In the genomic region with DNA sequence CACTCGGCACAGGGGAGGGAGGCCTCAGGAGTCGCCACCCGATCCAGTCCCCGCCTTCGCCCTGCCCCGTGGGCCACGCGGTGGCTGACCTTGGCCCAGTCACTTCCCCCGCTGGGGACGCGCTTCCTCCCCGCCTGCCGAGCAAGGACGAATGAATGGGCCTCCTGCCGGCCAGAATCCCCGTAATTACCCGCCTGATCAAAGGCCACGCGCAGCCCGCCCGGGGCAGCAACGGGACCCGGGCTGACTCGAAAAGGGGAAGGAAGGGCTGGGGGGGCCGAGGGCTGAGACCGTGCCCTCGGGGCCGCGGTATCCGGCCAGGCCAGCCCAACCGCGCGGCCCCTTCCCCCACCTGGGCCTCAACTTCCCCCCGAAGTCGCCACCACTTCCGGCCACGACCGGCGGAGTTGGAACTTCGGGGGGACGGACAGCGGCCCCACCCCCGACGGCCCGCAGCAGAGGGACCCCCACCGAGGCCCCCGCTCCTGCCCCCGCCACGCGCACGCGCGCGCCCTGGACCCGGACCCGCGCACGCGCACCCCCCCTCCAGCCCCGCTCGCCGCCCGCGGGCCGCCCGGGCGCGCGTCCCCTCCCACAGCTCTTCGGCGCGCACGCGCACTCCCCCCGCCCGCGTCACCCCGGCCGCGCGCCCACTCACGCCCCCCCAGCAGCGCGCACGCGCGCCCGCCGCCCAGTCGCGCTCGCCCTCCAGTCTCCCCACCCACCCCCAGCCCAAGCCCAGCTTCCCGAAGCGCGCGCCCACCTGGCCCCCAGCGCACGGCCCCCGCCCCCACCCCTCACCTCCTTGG, we compare ENCODE assay signal across 8 cellular contexts. TPM values are rescaled to one million over a fixed set of nuclear protein-coding genes. Genes with fewer than 3 reads are reported as not detected.
DNase-seq lines count a peak whose midpoint lies in the region; ATAC-seq and TF ChIP-seq lines count a peak whose summit lies in the region.

No MANE protein-coding gene starts in this region.

- 0% methylated on average over 7 of the region's 99 CpGs; no CpG with 5 or more reads in 1 of the 2 experiments for WGBS in IMR-90 (ENCODE audit: extremely low coverage in 2 of 2, insufficient read length in 1 of 2), 2 experiments
- 0% methylated on average over 12 of the region's 99 CpGs for WGBS in SK-N-SH (ENCODE audit: low lambda C conversion rate)
- WGBS in upper lobe of left lung, 2 donors = 0 to 1% methylated on average over 1 to 20 of the region's 99 CpGs

- peaks cover 49% of the 10 kb centered on the region for H4K20me1 ChIP-seq in IMR-90 (ENCODE audit: insufficient read depth, low read length)
- H4K20me1 ChIP-seq in SK-N-SH (ENCODE audit: insufficient read depth) = peaks cover 46% of the 10 kb centered on the region

- peaks cover 0 to 29% of the 10 kb centered on the region in 2 experiments; a peak in 2 of 4 replicates for H3K79me1 ChIP-seq in IMR-90 (ENCODE audit: low read depth in 1 of 2, low read length in 2 of 2)

- peak overlapping the region; percentile 89 for H3K4me3 Mint-ChIP-seq in Caco-2 (ENCODE audit: unreplicated experiment)
- H3K4me3 Mint-ChIP-seq in activated naive CD8-positive, alpha-beta T cell = peak overlapping the region; percentile 88

- peaks cover 47% of the 10 kb centered on the region for H3K36me3 Mint-ChIP-seq in Caco-2 (ENCODE audit: insufficient read depth, unreplicated experiment)
- H3K36me3 Mint-ChIP-seq in activated naive CD8-positive, alpha-beta T cell = no peaks in the 10 kb centered on the region

- peak overlapping the region; percentile 82 to 94 for H4K8ac ChIP-seq in IMR-90 (ENCODE audit: low read depth in 2 of 2, low read length in 2 of 2)

- no peak overlapping the region for H2BK20ac ChIP-seq in IMR-90 (ENCODE audit: low read depth, low read length)

- H3K4me2 ChIP-seq in IMR-90 (ENCODE audit: low read depth, low read length) = peak overlapping the region; percentile 88
- peak overlapping the region; percentile 98 for H3K4me2 ChIP-seq in SK-N-SH

- H3K4me3 ChIP-seq in Caco-2 (ENCODE audit: low read depth, low read length) (peak overlapping the region; percentile 97), IMR-90 (ENCODE audit: insufficient read depth, low read depth, low read length) (peak overlapping the region; percentile 89), SK-N-SH (ENCODE audit: low read depth in 2 of 2, low read length in 1 of 2) (peak overlapping the region; percentile 86 to 91), cardiac muscle cell (peak overlapping the region; percentile 99), upper lobe of left lung (peak overlapping the region; percentile 66 to 95 (median 90))

- BruUV-seq in Caco-2 (replicated peaks; lab: Mats Ljungman, UMichigan) = no TSS peak
- no TSS peak for BruUV-seq in IMR-90 (replicated peaks; lab: Mats Ljungman, UMichigan)

- H3K23ac ChIP-seq in IMR-90 (ENCODE audit: low read depth, low read length) = peak overlapping the region; percentile 65

- CTCF ChIA-PET in Caco-2 (lab: Charles Lee) = interaction anchor here (0.6 to 1.2 kb wide), 6 partner anchors 51 to 466 kb away, joined by 3 to 8 read pairs (median 4); no protein-coding TSS in a partner anchor
- CTCF ChIA-PET in IMR-90 (lab: Yijun Ruan, JAX) = no interaction called here
- CTCF ChIA-PET in SK-N-SH (lab: Yijun Ruan, JAX) = interaction anchor here (0.6 to 1.5 kb wide), 6 partner anchors 40 to 1742 kb away, joined by 3 to 5 read pairs (median 4); no protein-coding TSS in a partner anchor

- TF ChIP-seq CTCF in Caco-2 (IDR thresholded peaks at IDR 0.05; ENCODE audit: insufficient read depth in 1 of 2, low read depth in 1 of 2, low read length in 1 of 2, severe bottlenecking in 1 of 2, unreplicated experiment in 1 of 2) = peak in 1 of 2 experiments; percentile 35
- 0 out of 2 replicates have a peak, but pooled peaks have one; percentile 16 for TF ChIP-seq CTCF in IMR-90 (conservative IDR thresholded peaks at IDR 0.05; ENCODE audit: low read depth, low read length)
- peak; percentile 25; the same call in 1 of the 2 replicates for TF ChIP-seq CTCF in SK-N-SH (IDR thresholded peaks at IDR 0.05)
- peak; percentile 17 for TF ChIP-seq CTCF in cardiac muscle cell (IDR thresholded peaks at IDR 0.05; ENCODE audit: low read depth, low read length)
- peak in 3 of 6 experiments; percentile 14 to 62 (median 60) for TF ChIP-seq CTCF in upper lobe of left lung (IDR thresholded peaks at IDR 0.05)

- peaks cover 8% of the 10 kb centered on the region for H3K36me3 ChIP-seq in Caco-2 (ENCODE audit: control insufficient read depth, insufficient read depth, low read length)
- peaks cover 7% of the 10 kb centered on the region; the same call in 1 of the 2 replicates for H3K36me3 ChIP-seq in IMR-90 (ENCODE audit: control insufficient read depth, insufficient read depth, low read length)
- peaks cover 0 to 12% of the 10 kb centered on the region in 2 experiments for H3K36me3 ChIP-seq in SK-N-SH (replicated peaks in 1 of 2; ENCODE audit: control insufficient read depth in 1 of 2, insufficient read depth in 2 of 2, low read length in 1 of 2)
- H3K36me3 ChIP-seq in cardiac muscle cell = no peaks in the 10 kb centered on the region
- H3K36me3 ChIP-seq in upper lobe of left lung = peaks cover 0 to 7% (median 0%) of the 10 kb centered on the region in 4 donors

- H3K9ac ChIP-seq in IMR-90 (ENCODE audit: low read depth, low read length) = peak overlapping the region; percentile 97
- peak overlapping the region; percentile 95 for H3K9ac ChIP-seq in SK-N-SH

- ATAC-seq in GM21381 (IDR thresholded peaks at IDR 0.05; ENCODE audit: unreplicated experiment) (peak; percentile 21), IMR-90 (ENCODE audit: low read depth) (peak; percentile 56), upper lobe of left lung (ENCODE audit: low FRiP score in 2 of 2) (peak; percentile 69 to 74)

- peak; percentile 68 for TF ChIP-seq POLR2A in IMR-90 (IDR thresholded peaks at IDR 0.05; ENCODE audit: low read depth, low read length)
- no peak for TF ChIP-seq POLR2A in upper lobe of left lung (IDR thresholded peaks at IDR 0.05)

- no peaks in the 10 kb centered on the region for H3K27me3 ChIP-seq in Caco-2 (replicated peaks; ENCODE audit: control insufficient read depth, insufficient read depth, low read length)
- H3K27me3 ChIP-seq in IMR-90 (ENCODE audit: control insufficient read depth, insufficient read depth, low read length) = no peaks in the 10 kb centered on the region
- no peaks in the 10 kb centered on the region for H3K27me3 ChIP-seq in SK-N-SH (ENCODE audit: insufficient read depth)
- no peaks in the 10 kb centered on the region for H3K27me3 ChIP-seq in cardiac muscle cell
- H3K27me3 ChIP-seq in upper lobe of left lung = no peaks in the 10 kb centered on the region

- peak overlapping the region; percentile 38; the same call in 1 of the 2 replicates for H3K18ac ChIP-seq in IMR-90 (ENCODE audit: low read depth, low read length)

- H3K27ac Mint-ChIP-seq in Caco-2 (ENCODE audit: unreplicated experiment) = peak overlapping the region; percentile 82
- H3K27ac Mint-ChIP-seq in activated naive CD8-positive, alpha-beta T cell = peak overlapping the region; percentile 94

- H2BK120ac ChIP-seq in IMR-90 (ENCODE audit: low read depth, low read length) = peak overlapping the region; percentile 5

- peak overlapping the region; percentile 75 for H2AK5ac ChIP-seq in IMR-90 (ENCODE audit: low read depth, low read length)

- in situ Hi-C loops in IMR-90 (cut with MboI; ENCODE audit: low sequenced_read_pairs) = no loop called here

- H3K4me1 ChIP-seq in Caco-2 (peaks cover 17% of the 10 kb centered on the region), IMR-90 (ENCODE audit: control insufficient read depth, insufficient read depth, low read length) (peaks cover 15% of the 10 kb centered on the region), SK-N-SH (ENCODE audit: control insufficient read depth in 1 of 2, insufficient read depth in 2 of 2, low read depth in 1 of 2, low read length in 1 of 2) (peaks cover 4 to 21% of the 10 kb centered on the region in 2 experiments; a peak in 1 of 4 replicates), cardiac muscle cell (ENCODE audit: low read depth) (peaks cover 8% of the 10 kb centered on the region), upper lobe of left lung (peaks cover 29 to 53% (median 36%) of the 10 kb centered on the region in 4 donors)

- DNase-seq in Caco-2 (peak; percentile 89 to 90), IMR-90 (peak; percentile 71), SK-N-SH (peak; percentile 95), cardiac muscle cell (ENCODE audit: low read depth in 1 of 2, low spot score in 1 of 2) (peak; percentile 72 to 78), posterior cingulate gyrus (peak in 9 of 10 donors; percentile 46 to 94 (median 56)), upper lobe of left lung (peak; percentile 79 to 96)

- H3K79me2 ChIP-seq in SK-N-SH (ENCODE audit: insufficient read depth) = peaks cover 48% of the 10 kb centered on the region

- peak overlapping the region; percentile 91 for H3K14ac ChIP-seq in IMR-90 (replicated peaks; ENCODE audit: low read depth, low read length)

- dilution Hi-C loops in IMR-90 (cut with HindIII; ENCODE audit: low sequenced_read_pairs, unreplicated experiment) = no loop called here

- no peaks in the 10 kb centered on the region for H3K27me3 Mint-ChIP-seq in Caco-2 (ENCODE audit: insufficient read depth, unreplicated experiment)
- H3K27me3 Mint-ChIP-seq in activated naive CD8-positive, alpha-beta T cell = no peaks in the 10 kb centered on the region

- peaks cover 12% of the 10 kb centered on the region for H3K4me1 Mint-ChIP-seq in Caco-2 (ENCODE audit: low read depth, unreplicated experiment)
- peaks cover 36% of the 10 kb centered on the region for H3K4me1 Mint-ChIP-seq in activated naive CD8-positive, alpha-beta T cell (ENCODE audit: low read depth)

- H3K9me2 ChIP-seq in SK-N-SH = no peaks in the 10 kb centered on the region

- H2BK15ac ChIP-seq in IMR-90 (ENCODE audit: low read depth, low read length) = no peak overlapping the region

- POLR2A ChIA-PET in Caco-2 (lab: Charles Lee) = interaction anchor here (0.6 to 1.5 kb wide), 7 partner anchors 20 to 617 kb away, joined by 3 to 10 read pairs (median 4); a partner anchor contains a TSS
- POLR2A ChIA-PET in IMR-90 (lab: Charles Lee; ENCODE audit: unreplicated experiment) = interaction anchor here (0.6 to 1.4 kb wide), 4 partner anchors 20 to 1911 kb away, joined by 3 to 8 read pairs (median 4); a partner anchor contains a TSS
- POLR2A ChIA-PET in SK-N-SH (lab: Yijun Ruan, JAX) = interaction anchor here (0.5 to 1.5 kb wide), 7 partner anchors 8 to 446 kb away, joined by 3 to 8 read pairs (median 4); a partner anchor contains a TSS

- H2BK5ac ChIP-seq in IMR-90 (ENCODE audit: low read depth, low read length, poor library complexity, severe bottlenecking) = peak overlapping the region; percentile 92

- H3K56ac ChIP-seq in IMR-90 (ENCODE audit: extremely low read depth, insufficient read depth, low read length) = peak overlapping the region; percentile 80

- H3K4ac ChIP-seq in IMR-90 (ENCODE audit: low read depth, low read length) = peak overlapping the region; percentile 86

- peak overlapping the region; percentile 100 for H2AK9ac ChIP-seq in IMR-90 (replicated peaks; ENCODE audit: low read depth, low read length, poor library complexity)

- H2AFZ ChIP-seq in IMR-90 (replicated peaks; ENCODE audit: low read length, poor library complexity) (peak overlapping the region; percentile 94), SK-N-SH (ENCODE audit: low read depth) (no peak overlapping the region)

- no peaks in the 10 kb centered on the region for H3K9me3 Mint-ChIP-seq in Caco-2 (ENCODE audit: unreplicated experiment)
- no peaks in the 10 kb centered on the region for H3K9me3 Mint-ChIP-seq in activated naive CD8-positive, alpha-beta T cell (ENCODE audit: low read depth)

- peaks cover 6% of the 10 kb centered on the region for H3F3A ChIP-seq in SK-N-SH (replicated peaks; ENCODE audit: insufficient read depth)

- H3K9me1 ChIP-seq in IMR-90 (ENCODE audit: insufficient read depth, low read length) = peaks cover 17% of the 10 kb centered on the region

- intact Hi-C loops in Caco-2 (cut with micrococcal nuclease; ENCODE audit: unreplicated experiment) = loop anchor here (1.0 to 2.0 kb wide), 2 partner anchors 21 to 194 kb away; a partner anchor contains a TSS
- intact Hi-C loops in IMR-90 (cut with micrococcal nuclease) = loop anchor here (2.0 kb wide), 2 partner anchors 20 to 40 kb away; a partner anchor contains a TSS
- intact Hi-C loops in posterior cingulate gyrus (cut with DNase I) = loop anchor here (1.0 kb wide), 1 partner anchor 20 kb away; no protein-coding TSS in a partner anchor

- H4K5ac ChIP-seq in IMR-90 (ENCODE audit: low read depth, low read length) = peak overlapping the region; percentile 35; the same call in 1 of the 2 replicates

- no peak for TF ChIP-seq EP300 in SK-N-SH (IDR thresholded peaks at IDR 0.05; ENCODE audit: borderline replicate concordance in 1 of 2, low read depth in 1 of 2, low read length in 1 of 2)
- no peak for TF ChIP-seq EP300 in upper lobe of left lung (IDR thresholded peaks at IDR 0.05)

- H3K9me3 ChIP-seq in Caco-2 (no peaks in the 10 kb centered on the region), IMR-90 (ENCODE audit: control insufficient read depth, insufficient read depth, low read length) (no peaks in the 10 kb centered on the region), SK-N-SH (no peaks in the 10 kb centered on the region), cardiac muscle cell (ENCODE audit: low read depth) (no peaks in the 10 kb centered on the region), upper lobe of left lung (no peaks in the 10 kb centered on the region)

- peak overlapping the region; percentile 91 for H4K91ac ChIP-seq in IMR-90 (ENCODE audit: insufficient read depth, low read depth, low read length)

- H3K27ac ChIP-seq in IMR-90 (ENCODE audit: insufficient read depth, low read length) (peak overlapping the region; percentile 99), SK-N-SH (ENCODE audit: low read depth in 2 of 2, low read length in 1 of 2) (peak overlapping the region; percentile 83 to 90), cardiac muscle cell (peak overlapping the region; percentile 97), upper lobe of left lung (peak overlapping the region; percentile 93 to 99 (median 95))

- TF ChIP-seq RAD21 in IMR-90 (IDR thresholded peaks at IDR 0.05; ENCODE audit: low read length) (no peak), SK-N-SH (IDR thresholded peaks at IDR 0.05; ENCODE audit: low read length) (no peak)

RNA-seq across cellular contexts. Expression of a gene that starts 0.5 kb away (rescaled TPM):
- total RNA-seq in Caco-2 (2022) = 58.1 and 60.0 TPM in 2 replicates
- 4.8 and 5.6 TPM in 2 replicates for total RNA-seq in IMR-90 (2012; rRNA removed)
- 11.2 and 17.7 TPM in 2 replicates for polyA plus RNA-seq in IMR-90 (2012; rRNA removed)
- 5.0 and 14.2 TPM in 2 replicates for polyA plus RNA-seq in IMR-90 (2012; cell fraction: cytosol; rRNA removed)
- polyA plus RNA-seq in IMR-90 (2012; cell fraction: nucleus; rRNA removed; ENCODE audit: low replicate concordance) = 13.5 and 27.0 TPM in 2 replicates
- 14.3 and 16.0 TPM in 2 replicates for polyA plus RNA-seq in SK-N-SH (2012; rRNA removed)
- polyA plus RNA-seq in SK-N-SH (2012; cell fraction: cytosol; rRNA removed) = 5.9 and 10.5 TPM in 2 replicates
- 23.9 and 26.9 TPM in 2 replicates for polyA plus RNA-seq in SK-N-SH (2012; cell fraction: nucleus; rRNA removed)
- total RNA-seq in cardiac muscle cell = 43.0 and 45.5 TPM in 2 replicates
- 29.2 and 34.9 TPM in 2 replicates for polyA plus RNA-seq in cardiac muscle cell
- 10 to 100 TPM; 20.5 to 45.4 (median 35.8) TPM for total RNA-seq in upper lobe of left lung

RNA-seq across cellular contexts. Expression of a gene that starts 20.5 kb away (rescaled TPM):
- total RNA-seq in Caco-2 (2022) (92.2 and 95.6 TPM in 2 replicates), IMR-90 (2012; rRNA removed) (2.5 and 3.3 TPM in 2 replicates), cardiac muscle cell (67.8 and 72.8 TPM in 2 replicates), upper lobe of left lung (100 to 1,000 TPM in 2 of 6 donors, 10 to 100 TPM in 4; 29.2 to 131 (median 61.3) TPM)
- polyA plus RNA-seq in IMR-90 (2012; rRNA removed) (20.3 and 25.2 TPM in 2 replicates), SK-N-SH (2012; rRNA removed) (21.8 and 23.2 TPM in 2 replicates), cardiac muscle cell (71.8 and 88.4 TPM in 2 replicates)
- 18.7 and 34.1 TPM in 2 replicates for polyA plus RNA-seq in IMR-90 (2012; cell fraction: cytosol; rRNA removed)
- polyA plus RNA-seq in IMR-90 (2012; cell fraction: nucleus; rRNA removed; ENCODE audit: low replicate concordance) = 60.8 and 109 TPM in 2 replicates
- 9.6 and 13.9 TPM in 2 replicates for polyA plus RNA-seq in SK-N-SH (2012; cell fraction: cytosol; rRNA removed)
- 68.1 and 90.5 TPM in 2 replicates for polyA plus RNA-seq in SK-N-SH (2012; cell fraction: nucleus; rRNA removed)

RNA-seq across cellular contexts. Expression of a gene that starts 55.2 kb away (rescaled TPM):
- total RNA-seq in Caco-2 (2022) (not detected in 2 replicates), IMR-90 (2012; rRNA removed) (not detected in 2 replicates), cardiac muscle cell (0.21 TPM in 1 of 2 replicates, not detected in the other), upper lobe of left lung (not detected)
- polyA plus RNA-seq in IMR-90 (2012; rRNA removed) (not detected in 2 replicates), SK-N-SH (2012; rRNA removed) (not detected in 2 replicates), cardiac muscle cell (not detected in 2 replicates)
- not detected in 2 replicates for polyA plus RNA-seq in IMR-90 (2012; cell fraction: cytosol; rRNA removed)
- not detected in 2 replicates for polyA plus RNA-seq in IMR-90 (2012; cell fraction: nucleus; rRNA removed; ENCODE audit: low replicate concordance)
- polyA plus RNA-seq in SK-N-SH (2012; cell fraction: cytosol; rRNA removed) = not detected in 2 replicates
- polyA plus RNA-seq in SK-N-SH (2012; cell fraction: nucleus; rRNA removed) = not detected in 2 replicates

Comparison
In these comparisons a context has a peak if more than half of its experiments do, and no peak if none do; other contexts are left out.
1. Peak in every context shown above with its lines: DNase-seq, ATAC-seq, H3K4me3 ChIP-seq and H3K27ac ChIP-seq.
2. ATAC-seq: peak in every context shown above with its lines; median percentile 72 in upper lobe of left lung; 56 in IMR-90; 21 in GM21381.